Comparison of ENCODE assay signal across 10 cellular contexts in genomic region chr13:51502206-51502651, GRCh38. TPM values are rescaled to one million over a fixed set of nuclear protein-coding genes. Genes with fewer than 3 reads are reported as not detected.
A peak's percentile ranks its signal among the peaks of the same experiment; 100 is the strongest.
DNase-seq lines count a peak whose midpoint lies in the region; ATAC-seq lines count a peak whose summit lies in the region.
"Had no signal": no experiment of that assay in that cellular context is flagged by ENCODE, and none has a peak within 500 bp of the region (broad histone marks: within the 10 kb centered on the region; RNA-seq: fewer than 3 reads in every experiment).

No MANE protein-coding gene starts in this region.

- peak; percentile 48 for DNase-seq in EH (ENCODE audit: low read depth)
- DNase-seq in activated naive CD4-positive, alpha-beta T cell treated with anti-CD3 and anti-CD28 coated beads, Interleukin-2, amount 50 U/mL, for 72 hours (ENCODE audit: low spot score in 2 of 2), result peak in 1 of 2 donors; percentile 54
- no peak for DNase-seq in HuH-7.5 (ENCODE audit: low spot score)
- DNase-seq in hypothalamus (lab: John Stamatoyannopoulos, UW), result no peak
- DNase-seq in amygdala (lab: John Stamatoyannopoulos, UW), result no peak
- no peak for DNase-seq in NCI-H146 (lab: John Stamatoyannopoulos, UW)
- DNase-seq: DMS79, occipital lobe had no signal

- ATAC-seq in GM19328 (IDR thresholded peaks at IDR 0.05; ENCODE audit: unreplicated experiment), result peak; percentile 80
- ATAC-seq in HG03060 (IDR thresholded peaks at IDR 0.05; ENCODE audit: low read depth, unreplicated experiment), result peak; percentile 88
- peak; percentile 93 to 99 for ATAC-seq in activated naive CD4-positive, alpha-beta T cell treated with anti-CD3 and anti-CD28 coated beads, Interleukin-2, amount 50 U/mL, for 72 hours

- no peaks in the 10 kb centered on the region for H3K36me3 Mint-ChIP-seq in activated naive CD4-positive, alpha-beta T cell treated with anti-CD3 and anti-CD28 coated beads, Interleukin-2, amount 50 U/mL, for 72 hours

- peaks cover 0 to 5% of the 10 kb centered on the region in 2 donors for H3K9me3 Mint-ChIP-seq in activated naive CD4-positive, alpha-beta T cell treated with anti-CD3 and anti-CD28 coated beads, Interleukin-2, amount 50 U/mL, for 72 hours

- H3K27ac Mint-ChIP-seq in activated naive CD4-positive, alpha-beta T cell treated with anti-CD3 and anti-CD28 coated beads, Interleukin-2, amount 50 U/mL, for 72 hours, result peak overlapping the region; percentile 50 to 93

RNA-seq across cellular contexts. Expression of gene INTS6, which starts 49.4 kb away (rescaled TPM):
- 10 to 100 TPM; 49.7 to 53.4 TPM for total RNA-seq in activated naive CD4-positive, alpha-beta T cell treated with anti-CD3 and anti-CD28 coated beads, Interleukin-2, amount 50 U/mL, for 72 hours
